ENCODE assay signal across 15 cellular contexts in genomic region chr20:50302463-50303041, GRCh38.
DNase-seq lines count a peak whose midpoint lies in the region; TF ChIP-seq lines count a peak whose summit lies in the region.
"Had no signal": no experiment of that assay in that cellular context is flagged by ENCODE, and none has a peak within 500 bp of the region (broad histone marks: within the 10 kb centered on the region; RNA-seq: fewer than 3 reads in every experiment).

No MANE protein-coding gene starts in this region.

- DNase-seq in Kasumi-1 (lab: John Stamatoyannopoulos, UW): peak; percentile 59 to 78
- DNase-seq in chondrocyte (ENCODE audit: low spot score): peak; percentile 70
- DNase-seq in mesenchymal stem cell: no peak
- DNase-seq in transverse colon: no peak
- DNase-seq in DMS 273 (lab: John Stamatoyannopoulos, UW; ENCODE audit: unreplicated experiment): no peak
- DNase-seq in NAMALWA (ENCODE audit: low spot score): no peak
- no peak for DNase-seq in activated naive CD4-positive, alpha-beta T cell treated with anti-CD3 and anti-CD28 coated beads, Interleukin-2, amount 50 U/mL, for 16 hours
- DNase-seq: activated naive CD4-positive, alpha-beta T cell treated with Interleukin-2 at 50 U/mL for 16 hours; COR-L47; NCI-H1105 treated with DMSO at 0.1 percent for 48 hours; NCI-H524; OCI-M1; stimulated activated CD4-positive, alpha-beta T cell treated with anti-CD3 and anti-CD28 coated beads, Interleukin-1b, Interleukin-23, amount 100 ng/mL, for 48 hours; SW 1271 had no signal

- H2AK5ac ChIP-seq in mesenchymal stem cell (ENCODE audit: low read length, severe bottlenecking): no peak overlapping the region

- H3K27me3 Mint-ChIP-seq in chondrocyte (ENCODE audit: low read depth): no peaks in the 10 kb centered on the region

- H3K27me3 ChIP-seq in mesenchymal stem cell (ENCODE audit: control insufficient read depth in 1 of 2, insufficient read depth in 1 of 2, low read length in 2 of 2): no peaks in the 10 kb centered on the region
- no peaks in the 10 kb centered on the region for H3K27me3 ChIP-seq in transverse colon

- peak overlapping the region; percentile 95 for H4K91ac ChIP-seq in mesenchymal stem cell (ENCODE audit: low read length)

- no peak overlapping the region for H2BK5ac ChIP-seq in mesenchymal stem cell (ENCODE audit: low read depth, low read length, poor library complexity, severe bottlenecking)

- H3K4me3 Mint-ChIP-seq in chondrocyte (ENCODE audit: unreplicated experiment): no peak overlapping the region
- H3K4me3 Mint-ChIP-seq: IgD-negative memory B cell had no signal

- no peaks in the 10 kb centered on the region for H3K36me3 ChIP-seq in mesenchymal stem cell (ENCODE audit: control insufficient read depth in 1 of 2, insufficient read depth in 2 of 2, low read depth in 1 of 2, low read length in 2 of 2)
- no peaks in the 10 kb centered on the region for H3K36me3 ChIP-seq in transverse colon

- H3K27ac ChIP-seq in mesenchymal stem cell (ENCODE audit: low read length, poor library complexity, severe bottlenecking): no peak overlapping the region
- H3K27ac ChIP-seq in transverse colon: peak overlapping the region; percentile 87 to 90 (median 88)

- TF ChIP-seq EP300 in transverse colon (IDR thresholded peaks at IDR 0.05; ENCODE audit: low read depth): no peak

- no peaks in the 10 kb centered on the region for H3K36me3 Mint-ChIP-seq in chondrocyte (ENCODE audit: low read depth)

- peak overlapping the region; percentile 51 to 60 for H3K18ac ChIP-seq in mesenchymal stem cell (ENCODE audit: low read depth in 1 of 2, low read length in 2 of 2)

- H4K8ac ChIP-seq in mesenchymal stem cell (ENCODE audit: low read length): peak overlapping the region; percentile 25

- peak overlapping the region; percentile 46 for H3K27ac Mint-ChIP-seq in chondrocyte (ENCODE audit: unreplicated experiment)

- H3K4me3 ChIP-seq in mesenchymal stem cell (ENCODE audit: insufficient read depth in 1 of 2, low read depth in 1 of 2, low read length in 2 of 2) (no peak overlapping the region), transverse colon (no peak overlapping the region)

- H2BK15ac ChIP-seq in mesenchymal stem cell (ENCODE audit: low read depth, poor library complexity, severe bottlenecking): peak overlapping the region; percentile 61

- peaks cover 4% of the 10 kb centered on the region for H3K9me3 Mint-ChIP-seq in chondrocyte (ENCODE audit: low read depth)
- H3K9me3 Mint-ChIP-seq: IgD-negative memory B cell had no signal

- H3K4ac ChIP-seq in mesenchymal stem cell (ENCODE audit: low read depth in 1 of 2, low read length in 2 of 2): peak overlapping the region; percentile 45 to 82

- H3K79me1 ChIP-seq in mesenchymal stem cell (replicated peaks; ENCODE audit: low read length, poor library complexity, severe bottlenecking): no peaks in the 10 kb centered on the region

- H3K9ac ChIP-seq in mesenchymal stem cell (ENCODE audit: low read length): peak overlapping the region; percentile 38

- H2BK12ac ChIP-seq in mesenchymal stem cell (ENCODE audit: low read length in 2 of 2): peak overlapping the region; percentile 38 to 94

- H3K14ac ChIP-seq in mesenchymal stem cell (ENCODE audit: low read length in 2 of 2): no peak overlapping the region

- WGBS in mesenchymal stem cell: 83% methylated on average over 9 of the region's 9 CpGs
- WGBS in transverse colon (ENCODE audit: low coverage in 1 of 2), 2 donors: 71% methylated on average over 9 of the region's 9 CpGs; no CpG with 5 or more reads in 1 of the 2 donors

- in situ Hi-C loops in transverse colon (cut with MboI; ENCODE audit: low pct_ligation_motif_present in 1 of 4, low pct_unique_long_range_greater_than_20kb in 1 of 4, low sequenced_read_pairs in 3 of 4): no loop called here

- peaks cover 26% of the 10 kb centered on the region for H3K4me1 ChIP-seq in mesenchymal stem cell (ENCODE audit: control insufficient read depth, insufficient read depth, low read depth, low read length)
- peaks cover 27 to 39% (median 34%) of the 10 kb centered on the region in 4 donors for H3K4me1 ChIP-seq in transverse colon

- intact Hi-C loops in transverse colon (cut with DNase I; ENCODE audit: low total_unique reads): no loop called here

- no peak overlapping the region for H3K23ac ChIP-seq in mesenchymal stem cell (ENCODE audit: low read length in 2 of 2)

- H3K4me1 Mint-ChIP-seq in chondrocyte (ENCODE audit: low read depth): peaks cover 44% of the 10 kb centered on the region

- no peak overlapping the region for H2AFZ ChIP-seq in mesenchymal stem cell (ENCODE audit: low read depth, low read length)

- no peak for TF ChIP-seq CTCF in chondrocyte (IDR thresholded peaks at IDR 0.05)
- TF ChIP-seq CTCF in transverse colon (IDR thresholded peaks at IDR 0.05): no peak

- H3K9me3 ChIP-seq in mesenchymal stem cell (ENCODE audit: control insufficient read depth, low read length): no peaks in the 10 kb centered on the region
- H3K9me3 ChIP-seq in transverse colon: no peaks in the 10 kb centered on the region

- H2BK120ac ChIP-seq in mesenchymal stem cell (ENCODE audit: low read depth, low read length): peak overlapping the region; percentile 4

- TF ChIP-seq POLR2A in transverse colon (IDR thresholded peaks at IDR 0.05): no peak

- no peak overlapping the region for H3K4me2 ChIP-seq in mesenchymal stem cell (ENCODE audit: low read length, poor library complexity, severe bottlenecking)

Comparison
In these comparisons a context has a peak if more than half of its experiments do, and no peak if none do; other contexts are left out.
1. DNase-seq: peak in Kasumi-1 (2 of 2) and chondrocyte (single experiment); none in mesenchymal stem cell (single experiment), transverse colon (single experiment), DMS 273 (single experiment), NAMALWA (single experiment) and activated naive CD4-positive, alpha-beta T cell treated with anti-CD3 and anti-CD28 coated beads, Interleukin-2, amount 50 U/mL, for 16 hours (single experiment).